9 cellular contexts compared by ENCODE assay signal in the genomic region with DNA sequence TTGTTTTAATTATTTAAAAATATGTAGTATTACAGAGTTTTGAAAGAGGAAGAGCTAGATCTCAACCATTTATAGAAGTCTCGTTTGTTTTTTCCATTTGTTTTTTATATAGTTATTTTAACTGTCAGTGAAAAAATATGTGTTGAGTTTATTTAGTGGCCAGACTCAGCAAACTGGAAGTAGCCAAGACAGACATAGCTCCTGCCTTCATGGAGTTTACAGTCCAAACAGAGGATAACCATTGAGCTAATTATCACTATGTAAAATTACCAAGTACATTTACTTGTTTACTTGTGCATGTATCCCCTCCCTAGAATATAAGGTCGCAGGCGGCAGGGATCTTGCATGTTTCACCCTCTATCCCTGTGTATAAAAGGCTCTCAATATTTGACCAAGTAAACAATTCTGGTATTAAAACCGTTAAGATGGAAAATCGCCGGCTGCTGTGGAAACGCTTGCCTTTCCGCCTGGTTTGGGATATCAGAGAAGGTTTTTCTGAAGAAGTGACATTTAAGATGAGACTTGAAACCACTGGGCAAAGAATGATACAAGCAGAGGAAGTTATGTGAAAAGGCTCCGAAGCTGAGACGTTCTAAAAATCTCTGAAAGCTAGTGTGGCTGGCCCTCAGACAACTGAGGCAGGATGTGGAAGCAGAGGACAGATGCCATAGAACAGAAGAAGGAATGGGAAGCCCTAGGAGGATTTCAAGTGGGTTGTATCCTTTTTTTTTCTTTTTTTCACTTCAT. TPM values are rescaled to one million over a fixed set of nuclear protein-coding genes. Genes with fewer than 3 reads are reported as not detected.
DNase-seq lines count a peak whose midpoint lies in the region; ATAC-seq, FAIRE-seq and TF ChIP-seq lines count a peak whose summit lies in the region.
"Had no signal": no experiment of that assay in that cellular context is flagged by ENCODE, and none has a peak within 500 bp of the region (broad histone marks: within the 10 kb centered on the region; RNA-seq: fewer than 3 reads in every experiment).

No MANE protein-coding gene starts in this region.

- peak overlapping the region; percentile 98 for H3K9ac ChIP-seq in skeletal muscle satellite cell (ENCODE audit: low read depth, low read length)

- DNase-seq in GM19239 (ENCODE audit: insufficient read length, low spot score) (no peak), SK-N-DZ (ENCODE audit: low spot score) (peak; percentile 5), fibroblast of pulmonary artery (ENCODE audit: low read depth) (no peak), nucleus accumbens (lab: John Stamatoyannopoulos, UW) (no peak), NCI-H446 (lab: John Stamatoyannopoulos, UW) (no peak), pons (ENCODE audit: low spot score) (no peak)

- ATAC-seq in HG03139 (IDR thresholded peaks at IDR 0.05; ENCODE audit: unreplicated experiment): no peak

- no peaks in the 10 kb centered on the region for H3K36me3 ChIP-seq in skeletal muscle satellite cell (ENCODE audit: insufficient read depth, low read length)

- H3K9me3 ChIP-seq in skeletal muscle satellite cell (replicated peaks; ENCODE audit: low read length): no peaks in the 10 kb centered on the region

- FAIRE-seq in GM19239 (lab: Jason Lieb, UNC): peak; percentile 26
- FAIRE-seq: TTC549 had no signal

- peak overlapping the region; percentile 87 for H3K4me2 ChIP-seq in skeletal muscle satellite cell (ENCODE audit: low read length)

- TF ChIP-seq CTCF in fibroblast of pulmonary artery (IDR thresholded peaks at IDR 0.05; ENCODE audit: low read length, missing control alignments): no peak

- H3K4me1 ChIP-seq in skeletal muscle satellite cell (ENCODE audit: control insufficient read depth, insufficient read depth, low read length): peaks cover 23% of the 10 kb centered on the region

- H3K4me3 ChIP-seq in fibroblast of pulmonary artery (replicated peaks; ENCODE audit: low read depth, low read length) (peak overlapping the region; percentile 66), skeletal muscle satellite cell (ENCODE audit: low read length) (peak overlapping the region; percentile 97)

- H3K27me3 ChIP-seq in skeletal muscle satellite cell (ENCODE audit: control insufficient read depth, insufficient read depth, low read length): no peaks in the 10 kb centered on the region

RNA-seq across cellular contexts. Expression of gene CCNI, which starts 1.3 kb away (rescaled TPM):
- 141 and 145 TPM in 2 replicates for polyA plus RNA-seq in SK-N-DZ (2014; cell fraction: cytosol; rRNA removed)
- polyA plus RNA-seq in SK-N-DZ (2014; cell fraction: nucleus; rRNA removed): 45.9 and 53.7 TPM in 2 replicates
- total RNA-seq in skeletal muscle satellite cell (2012; rRNA removed): 94.6 TPM in 2 replicates
